ENCODE assay signal across 17 cellular contexts in genomic region chr2:67159929-67160328, GRCh38.
DNase-seq lines count a peak whose midpoint lies in the region; ATAC-seq and TF ChIP-seq lines count a peak whose summit lies in the region.
"Had no signal": no experiment of that assay in that cellular context is flagged by ENCODE, and none has a peak within 500 bp of the region (broad histone marks: within the 10 kb centered on the region; RNA-seq: fewer than 3 reads in every experiment).

No MANE protein-coding gene starts in this region.

- no peak overlapping the region for H3K4me2 ChIP-seq in fibroblast of lung (ENCODE audit: extremely low read depth, insufficient read depth, low read length)

- H3K9me3 ChIP-seq in fibroblast of lung (ENCODE audit: control insufficient read depth, insufficient read depth, low read depth, low read length) (no peaks in the 10 kb centered on the region), sigmoid colon (no peaks in the 10 kb centered on the region), left ventricle myocardium inferior (replicated peaks) (no peaks in the 10 kb centered on the region)
- H3K9me3 ChIP-seq: testis had no signal

- CTCF ChIA-PET in activated CD8-positive, alpha-beta memory T cell treated with anti-CD3 and anti-CD28 coated beads, Interleukin-2, amount 10 ng/mL, durations not matched to agents 7 days and 5 days (lab: Charles Lee), result no interaction called here

- H3K4me1 ChIP-seq in fibroblast of lung (ENCODE audit: control insufficient read depth, extremely low read depth, insufficient read depth, low read length) (no peaks in the 10 kb centered on the region), sigmoid colon (peaks cover 0 to 33% (median 15%) of the 10 kb centered on the region in 4 donors), left ventricle myocardium inferior (no peaks in the 10 kb centered on the region)
- H3K4me1 ChIP-seq: testis had no signal

- ATAC-seq in GM18909 (IDR thresholded peaks at IDR 0.05; ENCODE audit: poor library complexity, unreplicated experiment), result peak; percentile 57
- peak; percentile 58 for ATAC-seq in HG03442 (IDR thresholded peaks at IDR 0.05; ENCODE audit: unreplicated experiment)
- no peak for ATAC-seq in activated CD8-positive, alpha-beta memory T cell treated with anti-CD3 and anti-CD28 coated beads, Interleukin-2, amount 10 ng/mL, durations not matched to agents 7 days and 5 days
- ATAC-seq in stimulated activated naive CD8-positive, alpha-beta T cell treated with anti-CD3 and anti-CD28 coated beads, Interleukin-15, Interleukin-2, amounts not matched to agents 100 U/mL and 50 U/mL, for 24 hours, result no peak

- peak in 1 of 2 donors; percentile 31 for DNase-seq in fibroblast of lung (ENCODE audit: low read depth in 2 of 2)
- DNase-seq in sigmoid colon, result peak; percentile 68
- no peak for DNase-seq in stimulated activated CD4-positive, alpha-beta T cell treated with anti-CD3 and anti-CD28 coated beads, Interleukin-4, amount 100 ng/mL, for 4 hours
- DNase-seq in activated CD8-positive, alpha-beta memory T cell treated with anti-CD3 and anti-CD28 coated beads, Interleukin-2, amount 10 ng/mL, durations not matched to agents 7 days and 5 days, result no peak
- no peak for DNase-seq in stimulated activated naive CD8-positive, alpha-beta T cell treated with anti-CD3 and anti-CD28 coated beads, Interleukin-15, Interleukin-2, amounts not matched to agents 100 U/mL and 50 U/mL, for 24 hours
- no peak for DNase-seq in left ventricle myocardium inferior
- DNase-seq: activated CD4-positive, alpha-beta T cell treated with anti-CD3 and anti-CD28 coated beads for 1 hour; activated naive CD8-positive, alpha-beta T cell treated with anti-CD3 and anti-CD28 coated beads for 36 hours; activated T-cell treated with anti-CD3 and anti-CD28 coated beads for 4 hours; DND-41; NCI-H2029 treated with DMSO at 0.1 percent for 48 hours; NCI-H774; testis had no signal

- TF ChIP-seq EP300 in sigmoid colon (IDR thresholded peaks at IDR 0.05), result peak in 1 of 4 donors; percentile 50

- TF ChIP-seq CTCF in fibroblast of lung (conservative IDR thresholded peaks at IDR 0.05 in 1 of 2, IDR thresholded peaks at IDR 0.05 in 1 of 2; ENCODE audit: low read depth in 1 of 2, low read length in 2 of 2), result no peak
- TF ChIP-seq CTCF in sigmoid colon (IDR thresholded peaks at IDR 0.05), result no peak
- TF ChIP-seq CTCF in left ventricle myocardium inferior (IDR thresholded peaks at IDR 0.05; ENCODE audit: borderline replicate concordance), result no peak

- intact Hi-C loops in sigmoid colon (cut with DNase I) (no loop called here), left ventricle myocardium inferior (cut with micrococcal nuclease) (no loop called here)

- H3K9me3 Mint-ChIP-seq in activated CD8-positive, alpha-beta memory T cell treated with anti-CD3 and anti-CD28 coated beads, Interleukin-2, amount 10 ng/mL, durations not matched to agents 7 days and 5 days (ENCODE audit: low read depth), result no peaks in the 10 kb centered on the region

- TF ChIP-seq POLR2A in sigmoid colon (IDR thresholded peaks at IDR 0.05), result no peak

- no peaks in the 10 kb centered on the region for H3K27me3 Mint-ChIP-seq in activated CD8-positive, alpha-beta memory T cell treated with anti-CD3 and anti-CD28 coated beads, Interleukin-2, amount 10 ng/mL, durations not matched to agents 7 days and 5 days
- H3K27me3 Mint-ChIP-seq: activated naive CD8-positive, alpha-beta T cell treated with anti-CD3 and anti-CD28 coated beads for 36 hours had no signal

- H3K36me3 ChIP-seq in fibroblast of lung (ENCODE audit: control insufficient read depth, insufficient read depth, low read length) (no peaks in the 10 kb centered on the region), sigmoid colon (no peaks in the 10 kb centered on the region), left ventricle myocardium inferior (no peaks in the 10 kb centered on the region)
- H3K36me3 ChIP-seq: cardiac muscle cell had no signal

- H3K4me3 ChIP-seq in fibroblast of lung (replicated peaks in 1 of 4; ENCODE audit: control extremely low read depth in 1 of 4, insufficient read depth in 1 of 4, low read depth in 3 of 4, low read length in 4 of 4) (no peak overlapping the region), sigmoid colon (no peak overlapping the region), left ventricle myocardium inferior (no peak overlapping the region)
- H3K4me3 ChIP-seq: cardiac muscle cell, testis had no signal

- no peak overlapping the region for H3K4me3 Mint-ChIP-seq in activated CD8-positive, alpha-beta memory T cell treated with anti-CD3 and anti-CD28 coated beads, Interleukin-2, amount 10 ng/mL, durations not matched to agents 7 days and 5 days
- H3K4me3 Mint-ChIP-seq: activated naive CD8-positive, alpha-beta T cell treated with anti-CD3 and anti-CD28 coated beads for 36 hours had no signal

- 64 to 66% methylated on average over 4 of the region's 4 CpGs for WGBS in sigmoid colon, 2 donors

- H3K36me3 Mint-ChIP-seq in activated CD8-positive, alpha-beta memory T cell treated with anti-CD3 and anti-CD28 coated beads, Interleukin-2, amount 10 ng/mL, durations not matched to agents 7 days and 5 days, result no peaks in the 10 kb centered on the region
- H3K36me3 Mint-ChIP-seq: activated naive CD8-positive, alpha-beta T cell treated with anti-CD3 and anti-CD28 coated beads for 36 hours had no signal

- H3K79me2 ChIP-seq in fibroblast of lung (ENCODE audit: control insufficient read depth, insufficient read depth, low read length), result no peaks in the 10 kb centered on the region

- H3K27ac ChIP-seq in fibroblast of lung (ENCODE audit: insufficient read depth, low read length), result no peak overlapping the region
- H3K27ac ChIP-seq in sigmoid colon, result peak overlapping the region in 3 of 4 donors; percentile 57 to 77 (median 74)
- H3K27ac ChIP-seq in left ventricle myocardium inferior (replicated peaks), result no peak overlapping the region
- H3K27ac ChIP-seq: C4-2B, cardiac muscle cell, testis had no signal

- peak overlapping the region; percentile 37 for H2AFZ ChIP-seq in fibroblast of lung (ENCODE audit: low read length)

- H3K4me1 Mint-ChIP-seq in activated CD8-positive, alpha-beta memory T cell treated with anti-CD3 and anti-CD28 coated beads, Interleukin-2, amount 10 ng/mL, durations not matched to agents 7 days and 5 days, result no peaks in the 10 kb centered on the region
- H3K4me1 Mint-ChIP-seq: activated naive CD8-positive, alpha-beta T cell treated with anti-CD3 and anti-CD28 coated beads for 36 hours had no signal

- H3K27me3 ChIP-seq in fibroblast of lung (ENCODE audit: control insufficient read depth, insufficient read depth, low read length), result no peaks in the 10 kb centered on the region
- H3K27me3 ChIP-seq in sigmoid colon, result no peaks in the 10 kb centered on the region
- H3K27me3 ChIP-seq in left ventricle myocardium inferior (ENCODE audit: low read depth), result no peaks in the 10 kb centered on the region
- H3K27me3 ChIP-seq: cardiac muscle cell, testis had no signal

- no peaks in the 10 kb centered on the region for H4K20me1 ChIP-seq in fibroblast of lung (ENCODE audit: control insufficient read depth, extremely low read depth, insufficient read depth, low read length)

- H3K27ac Mint-ChIP-seq in activated CD8-positive, alpha-beta memory T cell treated with anti-CD3 and anti-CD28 coated beads, Interleukin-2, amount 10 ng/mL, durations not matched to agents 7 days and 5 days, result no peak overlapping the region
- H3K27ac Mint-ChIP-seq: activated naive CD8-positive, alpha-beta T cell treated with anti-CD3 and anti-CD28 coated beads for 36 hours had no signal

- H3K9ac ChIP-seq in fibroblast of lung (ENCODE audit: insufficient read depth, low read length), result no peak overlapping the region

Comparison
In these comparisons a context has a peak if more than half of its experiments do, and no peak if none do; other contexts are left out.
1. ATAC-seq: peak in GM18909 (single experiment) and HG03442 (single experiment); none in activated CD8-positive, alpha-beta memory T cell treated with anti-CD3 and anti-CD28 coated beads, Interleukin-2, amount 10 ng/mL, durations not matched to agents 7 days and 5 days (single experiment) and stimulated activated naive CD8-positive, alpha-beta T cell treated with anti-CD3 and anti-CD28 coated beads, Interleukin-15, Interleukin-2, amounts not matched to agents 100 U/mL and 50 U/mL, for 24 hours (single experiment).
2. H3K27ac ChIP-seq: peak in sigmoid colon (3 of 4); none in fibroblast of lung (single experiment) and left ventricle myocardium inferior (single experiment).